Comparison of ENCODE assay signal across 28 cellular contexts in genomic region chr12:52752516-52752915, GRCh38. TPM values are rescaled to one million over a fixed set of nuclear protein-coding genes. Genes with fewer than 3 reads are reported as not detected.
"Had no signal": no experiment of that assay in that cellular context is flagged by ENCODE, and none has a peak within 500 bp of the region (broad histone marks: within the 10 kb centered on the region; RNA-seq: fewer than 3 reads in every experiment).

No MANE protein-coding gene starts in this region.

- H3K4me1 ChIP-seq: stomach, suprapubic skin, testis, thyroid gland, tibial artery, tibial nerve, transverse colon, upper lobe of left lung, upper lobe of right lung, uterus, vagina had no signal

- H3K9me3 ChIP-seq: stomach, suprapubic skin, testis, thoracic aorta, thyroid gland, tibial artery, tibial nerve, transverse colon, upper lobe of left lung, upper lobe of right lung, uterus, vagina had no signal

- H3K36me3 ChIP-seq: stomach, suprapubic skin, thoracic aorta, thyroid gland, tibial artery, tibial nerve, transverse colon, upper lobe of left lung, upper lobe of right lung, uterus, vagina had no signal

- H3K27me3 ChIP-seq: testis, thyroid gland, tibial nerve, upper lobe of left lung, uterus, vagina had no signal

- H3K27ac ChIP-seq: stomach, suprapubic skin, testis, thoracic aorta, thyroid gland, tibial artery, tibial nerve, transverse colon, upper lobe of left lung, upper lobe of right lung, uterus, vagina had no signal

- H3K4me3 ChIP-seq: stomach, suprapubic skin, testis, thoracic aorta, thyroid gland, tibial artery, tibial nerve, transverse colon, upper lobe of left lung, upper lobe of right lung, uterus, vagina had no signal

- DNase-seq: stimulated activated CD4-positive, alpha-beta T cell treated with anti-CD3 and anti-CD28 coated beads, Interleukin-2, amount 100 ng/mL, for 48 hours; stimulated activated CD4-positive, alpha-beta T cell treated with anti-CD3 and anti-CD28 coated beads, Interleukin-4, amount 100 ng/mL, for 1 hour; stimulated activated CD4-positive, alpha-beta T cell treated with anti-CD3 and anti-CD28 coated beads, Interleukin-4, amount 100 ng/mL, for 24 hours; stimulated activated CD4-positive, alpha-beta T cell treated with anti-CD3 and anti-CD28 coated beads, Interleukin-4, amount 100 ng/mL, for 4 hours; stimulated activated CD8-positive, alpha-beta memory T cell treated with anti-CD3 and anti-CD28 coated beads, Interleukin-4, amount 100 ng/mL, for 48 hours; stimulated activated naive B cell treated with anti-CD40 and anti-IgM and Interleukin-4, amounts not matched to agents 10 μg/mL and 1 μg/mL and 100 μg/mL, for 72 hours; stimulated activated naive CD4-positive, alpha-beta T cell; stimulated activated naive CD4-positive, alpha-beta T cell treated with Interleukin-2 at 50 U/mL for 16 hours; stimulated activated naive CD8-positive, alpha-beta T cell treated with anti-CD3 and anti-CD28 coated beads, Interleukin-15, amount 100 ng/mL, for 72 hours; stimulated activated naive CD8-positive, alpha-beta T cell treated with anti-CD3 and anti-CD28 coated beads, Interleukin-15, Interleukin-2, amounts not matched to agents 100 U/mL and 50 U/mL, for 24 hours; stomach; substantia nigra; testis; thyroid gland; tibial artery; transverse colon; trophoblast cell; upper lobe of left lung; upper lobe of right lung; uterus had no signal

RNA-seq across cellular contexts. Expression of gene KRT76, which starts 24.6 kb away (rescaled TPM):
- total RNA-seq: stomach, subcutaneous adipose tissue, suprapubic skin, temporal lobe, testis, thoracic aorta, thyroid gland, tibial nerve, transverse colon, upper lobe of left lung, upper lobe of right lung, ureter, urinary bladder, uterus, vagina had no signal

RNA-seq across cellular contexts. Expression of gene KRT3, which starts 43.4 kb away (rescaled TPM):
- total RNA-seq: stomach, subcutaneous adipose tissue, suprapubic skin, temporal lobe, testis, thoracic aorta, thyroid gland, tibial nerve, transverse colon, upper lobe of left lung, upper lobe of right lung, ureter, urinary bladder, uterus, vagina had no signal

RNA-seq across cellular contexts. Expression of gene KRT77, which starts 49.2 kb away (rescaled TPM):
- total RNA-seq: stomach, thyroid gland, tibial nerve, transverse colon, upper lobe of left lung, upper lobe of right lung, ureter, urinary bladder, uterus had no signal
